9 cellular contexts compared by ENCODE assay signal in genomic region chr5:101689306-101689705, GRCh38.
"Had no signal": no experiment of that assay in that cellular context is flagged by ENCODE, and none has a peak within 500 bp of the region (broad histone marks: within the 10 kb centered on the region; RNA-seq: fewer than 3 reads in every experiment).

No MANE protein-coding gene starts in this region.

- H3K36me3 ChIP-seq: HAP-1 had no signal

- ATAC-seq: GM23338, HCT116 had no signal

- H3K4me3 Mint-ChIP-seq: GM23338, H9, HFFc6 had no signal

- H3K4me2 ChIP-seq: GM23338 had no signal

- H3K27ac ChIP-seq: GM23248 had no signal

- H3K9me3 Mint-ChIP-seq: GM23338, H9 had no signal

- H3K9ac ChIP-seq: GM23248 had no signal

- H3K4me3 ChIP-seq: GM23248, GM23338, HAP-1 had no signal

- H3K9me3 ChIP-seq: HAP-1 had no signal

- H3K27ac Mint-ChIP-seq: GM23338, H9, HFFc6 had no signal

- H2AFZ ChIP-seq: GM23248, GM23338 had no signal

- DNase-seq: GM23248, GOT3, H7, H9, HCEC 1CT, HFFc6 had no signal
